9 cellular contexts compared by ENCODE assay signal in the genomic region with DNA sequence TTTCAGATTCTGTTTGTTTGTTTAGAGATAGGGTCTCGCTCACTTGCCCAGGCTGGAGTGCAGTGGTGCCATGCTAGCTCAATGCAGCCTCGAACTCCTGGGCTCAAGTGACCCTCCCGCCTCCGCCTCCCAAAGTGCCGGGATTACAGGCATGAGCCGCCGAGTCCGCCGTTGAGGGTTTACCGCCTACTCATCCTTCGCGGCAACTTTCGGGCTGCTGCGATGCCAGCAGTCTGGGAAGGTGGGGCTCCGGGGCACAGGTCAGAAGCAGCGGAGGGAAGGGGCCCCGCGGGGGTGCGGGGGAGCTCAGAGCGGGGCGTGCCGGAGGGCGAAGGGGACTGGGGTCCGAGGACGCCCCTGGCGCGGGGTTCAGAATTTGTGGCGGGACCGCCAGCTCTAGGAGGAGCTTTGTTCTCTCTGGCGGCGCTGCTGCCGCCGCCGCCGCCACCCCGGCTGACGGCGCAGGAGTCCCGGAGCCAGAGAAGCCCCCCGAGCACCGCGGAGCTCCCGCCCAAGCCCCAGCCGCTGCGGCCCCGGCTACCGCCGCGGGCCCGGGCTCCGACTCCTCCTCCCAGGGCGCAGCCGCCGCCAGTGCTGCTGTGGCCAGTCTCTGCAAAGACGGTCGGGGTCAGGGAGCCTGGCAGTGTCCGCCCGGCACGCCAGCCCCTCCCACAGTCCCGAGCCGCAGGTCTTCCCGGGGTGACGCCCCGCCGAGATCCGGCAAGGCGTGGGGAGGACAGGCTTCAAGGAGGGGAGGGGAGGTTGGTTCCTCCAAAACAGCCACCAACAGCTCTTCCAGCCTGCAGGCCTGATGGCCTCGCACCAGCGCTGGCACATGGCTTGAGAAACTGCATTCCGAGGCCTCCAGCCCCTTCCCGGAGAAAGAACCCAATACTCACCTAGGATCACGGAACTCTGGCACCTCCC. TPM values are rescaled to one million over a fixed set of nuclear protein-coding genes. Genes with fewer than 3 reads are reported as not detected.
DNase-seq lines count a peak whose midpoint lies in the region; ATAC-seq, FAIRE-seq and TF ChIP-seq lines count a peak whose summit lies in the region.
"Had no signal": no experiment of that assay in that cellular context is flagged by ENCODE, and none has a peak within 500 bp of the region (broad histone marks: within the 10 kb centered on the region; RNA-seq: fewer than 3 reads in every experiment).

No MANE protein-coding gene starts in this region.

- POLR2A ChIA-PET in CD4-positive, alpha-beta T cell (lab: Charles Lee), result interaction anchor here (0.9 to 1.5 kb wide), 2 partner anchors 80 to 104 kb away, joined by 3 to 6 read pairs; no protein-coding TSS in a partner anchor
- POLR2A ChIA-PET in activated CD4-positive, alpha-beta T cell treated with anti-CD3 and anti-CD28 coated beads, Interleukin-2, amount 10 ng/mL, durations not matched to agents 7 days and 5 days (lab: Charles Lee), result no interaction called here

- peak overlapping the region; percentile 80 for H3K4me3 Mint-ChIP-seq in CD4-positive, alpha-beta T cell
- H3K4me3 Mint-ChIP-seq in activated CD4-positive, alpha-beta T cell treated with anti-CD3 and anti-CD28 coated beads, Interleukin-2, amount 10 ng/mL, durations not matched to agents 7 days and 5 days, result peak overlapping the region; percentile 48
- no peak overlapping the region for H3K4me3 Mint-ChIP-seq in endothelial cell (ENCODE audit: unreplicated experiment)

- no peak for FAIRE-seq in H54 (lab: Jason Lieb, UNC)
- FAIRE-seq: colon had no signal

- CTCF ChIA-PET in CD4-positive, alpha-beta T cell (lab: Charles Lee), result interaction anchor here (0.6 kb wide), 1 partner anchor 169 kb away, joined by 3 read pairs; no protein-coding TSS in a partner anchor
- CTCF ChIA-PET in activated CD4-positive, alpha-beta T cell treated with anti-CD3 and anti-CD28 coated beads, Interleukin-2, amount 10 ng/mL, durations not matched to agents 7 days and 5 days (lab: Charles Lee), result interaction anchor here (0.5 kb wide), 1 partner anchor 935 kb away, joined by 4 read pairs; no protein-coding TSS in a partner anchor

- no peak overlapping the region for H3K9ac ChIP-seq in MM.1S (ENCODE audit: low read length)

- intact Hi-C loops in CD4-positive, alpha-beta T cell (cut with DNase I, micrococcal nuclease), result no loop called here
- intact Hi-C loops in posterior vena cava (cut with DNase I), result no loop called here

- no peaks in the 10 kb centered on the region for H3K9me2 ChIP-seq in MM.1S (replicated peaks; ENCODE audit: insufficient read depth, low read length)

- peaks cover 38% of the 10 kb centered on the region for H3K4me1 Mint-ChIP-seq in CD4-positive, alpha-beta T cell (ENCODE audit: low read depth)
- peaks cover 11% of the 10 kb centered on the region for H3K4me1 Mint-ChIP-seq in activated CD4-positive, alpha-beta T cell treated with anti-CD3 and anti-CD28 coated beads, Interleukin-2, amount 10 ng/mL, durations not matched to agents 7 days and 5 days
- peaks cover 7% of the 10 kb centered on the region for H3K4me1 Mint-ChIP-seq in endothelial cell (ENCODE audit: unreplicated experiment)

- no peak for TF ChIP-seq CTCF in CD4-positive, alpha-beta T cell (IDR thresholded peaks at IDR 0.05)
- TF ChIP-seq CTCF in endothelial cell (IDR thresholded peaks at IDR 0.05; ENCODE audit: unreplicated experiment) (no peak), MM.1S (IDR thresholded peaks at IDR 0.05; ENCODE audit: low read length) (no peak)

- no peak overlapping the region for H3K27ac ChIP-seq in CD4-positive, alpha-beta T cell (ENCODE audit: low read depth, low read length)
- H3K27ac ChIP-seq in MM.1S (ENCODE audit: low read length), result no peak overlapping the region

- H3K27ac Mint-ChIP-seq in CD4-positive, alpha-beta T cell, result peak overlapping the region; percentile 57
- H3K27ac Mint-ChIP-seq in activated CD4-positive, alpha-beta T cell treated with anti-CD3 and anti-CD28 coated beads, Interleukin-2, amount 10 ng/mL, durations not matched to agents 7 days and 5 days, result no peak overlapping the region
- no peak overlapping the region for H3K27ac Mint-ChIP-seq in endothelial cell (ENCODE audit: unreplicated experiment)

- no peak for TF ChIP-seq POLR2A in H54 (IDR thresholded peaks at IDR 0.05; ENCODE audit: low read depth, low read length)

- H3K27me3 Mint-ChIP-seq in CD4-positive, alpha-beta T cell, result peaks cover 45% of the 10 kb centered on the region
- H3K27me3 Mint-ChIP-seq in activated CD4-positive, alpha-beta T cell treated with anti-CD3 and anti-CD28 coated beads, Interleukin-2, amount 10 ng/mL, durations not matched to agents 7 days and 5 days, result peaks cover 42% of the 10 kb centered on the region
- H3K27me3 Mint-ChIP-seq in endothelial cell (ENCODE audit: unreplicated experiment), result peaks cover 17% of the 10 kb centered on the region

- H3K36me3 ChIP-seq in MM.1S (replicated peaks; ENCODE audit: insufficient read depth, low read length), result no peaks in the 10 kb centered on the region

- no peaks in the 10 kb centered on the region for H3K79me2 ChIP-seq in MM.1S (ENCODE audit: low read length)

- no peaks in the 10 kb centered on the region for H4K20me1 ChIP-seq in MM.1S (ENCODE audit: insufficient read depth, low read length)

- no peaks in the 10 kb centered on the region for H3K9me3 Mint-ChIP-seq in CD4-positive, alpha-beta T cell
- no peaks in the 10 kb centered on the region for H3K9me3 Mint-ChIP-seq in activated CD4-positive, alpha-beta T cell treated with anti-CD3 and anti-CD28 coated beads, Interleukin-2, amount 10 ng/mL, durations not matched to agents 7 days and 5 days
- peaks cover 4% of the 10 kb centered on the region for H3K9me3 Mint-ChIP-seq in endothelial cell (ENCODE audit: unreplicated experiment)

- H3K4me1 ChIP-seq in MM.1S (ENCODE audit: low read length), result no peaks in the 10 kb centered on the region

- H3K4me3 ChIP-seq in MM.1S (ENCODE audit: low read length), result no peak overlapping the region

- peak in 6 of 10 experiments; percentile 5 to 44 (median 16) for DNase-seq in CD4-positive, alpha-beta T cell
- peak; percentile 9 for DNase-seq in activated CD4-positive, alpha-beta T cell treated with anti-CD3 and anti-CD28 coated beads, Interleukin-2, amount 10 ng/mL, durations not matched to agents 7 days and 5 days
- DNase-seq in endothelial cell (ENCODE audit: low spot score), result peak; percentile 34
- peak; percentile 68 for DNase-seq in posterior vena cava (ENCODE audit: low spot score)
- DNase-seq in NCI-H2171 (lab: John Stamatoyannopoulos, UW), result no peak
- no peak for DNase-seq in MM.1S
- no peak for DNase-seq in H54 (ENCODE audit: insufficient read length, low spot score)

- ATAC-seq in CD4-positive, alpha-beta T cell (ENCODE audit: poor library complexity), result peak; percentile 75
- no peak for ATAC-seq in HG02642 (IDR thresholded peaks at IDR 0.05; ENCODE audit: poor library complexity, unreplicated experiment)

- no peaks in the 10 kb centered on the region for H3F3A ChIP-seq in MM.1S (ENCODE audit: insufficient read depth, low read length)

- H3K36me3 Mint-ChIP-seq in CD4-positive, alpha-beta T cell (ENCODE audit: low read depth), result no peaks in the 10 kb centered on the region
- no peaks in the 10 kb centered on the region for H3K36me3 Mint-ChIP-seq in activated CD4-positive, alpha-beta T cell treated with anti-CD3 and anti-CD28 coated beads, Interleukin-2, amount 10 ng/mL, durations not matched to agents 7 days and 5 days (ENCODE audit: low read depth)
- H3K36me3 Mint-ChIP-seq in endothelial cell (ENCODE audit: low read depth, unreplicated experiment), result no peaks in the 10 kb centered on the region

- H3K4me2 ChIP-seq in MM.1S (ENCODE audit: low read depth, low read length), result no peak overlapping the region

- H3K9me3 ChIP-seq in CD4-positive, alpha-beta T cell (ENCODE audit: control insufficient read depth, low read length), result no peaks in the 10 kb centered on the region
- no peaks in the 10 kb centered on the region for H3K9me3 ChIP-seq in MM.1S (replicated peaks; ENCODE audit: insufficient read depth, low read length)

- H3K27me3 ChIP-seq in CD4-positive, alpha-beta T cell (ENCODE audit: control insufficient read depth, insufficient read depth, low read length), result peaks cover 22% of the 10 kb centered on the region
- peaks cover 66% of the 10 kb centered on the region for H3K27me3 ChIP-seq in MM.1S (replicated peaks; ENCODE audit: insufficient read depth, low read length)

- no peak overlapping the region for H2AFZ ChIP-seq in MM.1S (ENCODE audit: low read length)

RNA-seq across cellular contexts. Expression of a gene that starts 10.9 kb away (rescaled TPM):
- total RNA-seq in CD4-positive, alpha-beta T cell, result under 1 TPM; 0.11 to 0.20 TPM
- total RNA-seq in activated CD4-positive, alpha-beta T cell treated with anti-CD3 and anti-CD28 coated beads, Interleukin-2, amount 10 ng/mL, durations not matched to agents 7 days and 5 days, result not detected
- total RNA-seq in endothelial cell (ENCODE audit: unreplicated experiment) (not detected), posterior vena cava (not detected)

RNA-seq across cellular contexts. Expression of a gene that starts 34.0 kb away (rescaled TPM):
- total RNA-seq in CD4-positive, alpha-beta T cell, result 1 to 10 TPM; 3.9 to 4.0 TPM
- total RNA-seq in activated CD4-positive, alpha-beta T cell treated with anti-CD3 and anti-CD28 coated beads, Interleukin-2, amount 10 ng/mL, durations not matched to agents 7 days and 5 days, result under 1 TPM; 0.33 to 0.60 TPM
- total RNA-seq in endothelial cell (ENCODE audit: unreplicated experiment), result not detected
- total RNA-seq in posterior vena cava, result under 1 TPM in 1 of 2 donors, not detected in 1; 0.42 TPM

Comparison
In these comparisons a context has a peak if more than half of its experiments do, and no peak if none do; other contexts are left out.
1. DNase-seq: peak in CD4-positive, alpha-beta T cell (6 of 10), activated CD4-positive, alpha-beta T cell treated with anti-CD3 and anti-CD28 coated beads, Interleukin-2, amount 10 ng/mL, durations not matched to agents 7 days and 5 days (single experiment), endothelial cell (single experiment) and posterior vena cava (single experiment); none in NCI-H2171 (single experiment), MM.1S (single experiment) and H54 (single experiment).